Comparison of ENCODE assay signal across 1 cellular context in the genomic region with DNA sequence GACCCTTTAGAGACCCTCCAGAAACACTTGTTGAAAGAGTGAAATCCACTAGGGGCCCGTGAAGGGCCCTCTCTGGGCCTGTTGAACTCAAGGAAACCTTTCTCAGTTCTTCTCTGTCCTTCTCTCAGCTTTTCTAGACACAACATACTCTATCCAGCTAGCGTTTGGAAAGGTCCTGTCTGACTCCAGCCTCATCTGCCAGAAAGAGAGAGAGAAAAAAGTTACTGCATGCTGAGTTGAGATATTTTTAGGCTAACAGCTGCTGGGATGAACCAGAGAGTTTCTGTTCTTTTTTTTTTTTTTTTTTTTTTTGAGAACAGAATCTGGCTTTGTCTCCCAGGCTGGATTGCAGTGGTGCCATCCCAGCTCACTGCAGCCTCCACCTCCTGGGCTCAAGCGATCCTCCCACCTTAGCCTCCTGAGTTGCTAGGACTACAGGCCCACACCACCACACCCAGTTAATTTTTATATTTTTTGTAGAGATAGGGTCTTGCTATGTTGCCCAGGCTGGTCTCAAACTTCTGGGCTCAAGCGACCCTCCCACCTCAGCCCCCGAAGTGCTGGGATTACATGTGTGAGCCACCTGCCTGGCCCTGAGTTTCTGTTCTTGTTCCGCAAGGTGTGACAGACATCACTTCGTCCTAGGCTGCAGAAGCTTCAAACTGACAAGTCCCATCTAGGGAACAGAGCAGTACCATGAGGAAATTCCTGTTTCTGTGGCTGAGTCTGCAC.
TF ChIP-seq lines count a peak whose summit lies in the region.

No MANE protein-coding gene starts in this region.

TF ChIP-seq in IMR-90, 13 proteins besides CTCF, POLR2A, EP300 and RAD21:
- no peak for TF ChIP-seq FOS (IDR thresholded peaks at IDR 0.05; ENCODE audit: low read depth, low read length)
- TF ChIP-seq MAZ (IDR thresholded peaks at IDR 0.05; ENCODE audit: borderline replicate concordance, low read depth, low read length), result no peak
- no peak for TF ChIP-seq RFX5 (IDR thresholded peaks at IDR 0.05; ENCODE audit: low read depth, low read length)
- TF ChIP-seq CEBPB (IDR thresholded peaks at IDR 0.05; ENCODE audit: low read depth, low read length), result no peak
- TF ChIP-seq CHD1 (IDR thresholded peaks at IDR 0.05; ENCODE audit: low read depth, low read length), result no peak
- TF ChIP-seq RCOR1 (IDR thresholded peaks at IDR 0.05; ENCODE audit: insufficient replicate concordance, low read length), result no peak
- no peak for TF ChIP-seq MAFK (IDR thresholded peaks at IDR 0.05; ENCODE audit: low read depth, low read length)
- TF ChIP-seq BHLHE40 (IDR thresholded peaks at IDR 0.05; ENCODE audit: low read depth, low read length), result no peak
- TF ChIP-seq MXI1 (IDR thresholded peaks at IDR 0.05; ENCODE audit: borderline replicate concordance, low read depth, low read length), result no peak
- no peak for TF ChIP-seq USF2 (IDR thresholded peaks at IDR 0.05; ENCODE audit: low read depth, low read length)
- TF ChIP-seq, protein P1, sequence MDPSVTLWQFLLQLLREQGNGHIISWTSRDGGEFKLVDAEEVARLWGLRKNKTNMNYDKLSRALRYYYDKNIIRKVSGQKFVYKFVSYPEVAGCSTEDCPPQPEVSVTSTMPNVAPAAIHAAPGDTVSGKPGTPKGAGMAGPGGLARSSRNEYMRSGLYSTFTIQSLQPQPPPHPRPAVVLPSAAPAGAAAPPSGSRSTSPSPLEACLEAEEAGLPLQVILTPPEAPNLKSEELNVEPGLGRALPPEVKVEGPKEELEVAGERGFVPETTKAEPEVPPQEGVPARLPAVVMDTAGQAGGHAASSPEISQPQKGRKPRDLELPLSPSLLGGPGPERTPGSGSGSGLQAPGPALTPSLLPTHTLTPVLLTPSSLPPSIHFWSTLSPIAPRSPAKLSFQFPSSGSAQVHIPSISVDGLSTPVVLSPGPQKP (IDR thresholded peaks at IDR 0.05; ENCODE audit: borderline replicate concordance, low read depth, low read length), result no peak
- TF ChIP-seq SMC3 (IDR thresholded peaks at IDR 0.05; ENCODE audit: low read depth, low read length), result no peak
- no peak for TF ChIP-seq NFE2L2 (IDR thresholded peaks at IDR 0.05; ENCODE audit: low read depth, low read length)
